ENCODE assay signal across 8 cellular contexts in genomic region chr6:13795041-13795748, GRCh38. TPM values are rescaled to one million over a fixed set of nuclear protein-coding genes. Genes with fewer than 3 reads are reported as not detected.
A peak's percentile ranks its signal among the peaks of the same experiment; 100 is the strongest.
DNase-seq lines count a peak whose midpoint lies in the region; ATAC-seq and TF ChIP-seq lines count a peak whose summit lies in the region.

No MANE protein-coding gene starts in this region.

- POLR2A ChIA-PET in HCT116 (lab: Charles Lee) = no interaction called here
- POLR2A ChIA-PET in SK-N-SH (lab: Yijun Ruan, JAX) = no interaction called here

- H3K4me1 Mint-ChIP-seq in activated naive CD4-positive, alpha-beta T cell treated with anti-CD3 and anti-CD28 coated beads for 36 hours (ENCODE audit: low read depth) = peaks cover 14% of the 10 kb centered on the region
- peaks cover 3% of the 10 kb centered on the region for H3K4me1 Mint-ChIP-seq in glutamatergic neuron (ENCODE audit: low read depth, unreplicated experiment)

- peaks cover 5% of the 10 kb centered on the region for H3F3A ChIP-seq in SK-N-SH (replicated peaks; ENCODE audit: insufficient read depth)

- CTCF ChIA-PET in HCT116 (lab: Charles Lee) (interaction anchor here (1.1 to 2.1 kb wide), 3 partner anchors 14 to 457 kb away, joined by 3 to 9 read pairs (median 7); no protein-coding TSS in a partner anchor), SK-N-SH (lab: Yijun Ruan, JAX) (interaction anchor here (0.6 to 3.2 kb wide), 28 partner anchors 9 to 395 kb away, joined by 3 to 20 read pairs (median 4); no protein-coding TSS in a partner anchor)
- CTCF ChIA-PET in activated naive CD4-positive, alpha-beta T cell treated with anti-CD3 and anti-CD28 coated beads for 36 hours (lab: Charles Lee) = interaction anchor here (0.6 to 3.9 kb wide), 32 partner anchors 9 to 1685 kb away, joined by 3 to 27 read pairs (median 4); partner anchors contain the start of gene NOL7

- peak; percentile 81 for DNase-seq in GM03348 (ENCODE audit: low spot score)
- DNase-seq in HCT116 (ENCODE audit: low read depth, low spot score) = peak; percentile 46
- peak; percentile 79 for DNase-seq in MV-4-11 (lab: John Stamatoyannopoulos, UW)
- peak; percentile 73 for DNase-seq in SK-N-SH
- peak; percentile 97 for DNase-seq in activated naive CD4-positive, alpha-beta T cell treated with anti-CD3 and anti-CD28 coated beads for 36 hours
- peak; percentile 86 for DNase-seq in glutamatergic neuron
- peak; percentile 78 for DNase-seq in pons (ENCODE audit: low spot score)
- peak; percentile 90 for DNase-seq in ureter (ENCODE audit: low spot score)

- H3K27me3 Mint-ChIP-seq in activated naive CD4-positive, alpha-beta T cell treated with anti-CD3 and anti-CD28 coated beads for 36 hours (ENCODE audit: low read depth) = no peaks in the 10 kb centered on the region
- H3K27me3 Mint-ChIP-seq in glutamatergic neuron (ENCODE audit: unreplicated experiment) = no peaks in the 10 kb centered on the region

- TF ChIP-seq RAD21 in HCT116 (IDR thresholded peaks at IDR 0.05; ENCODE audit: low read depth) = peak; percentile 81
- peak; percentile 89 for TF ChIP-seq RAD21 in SK-N-SH (IDR thresholded peaks at IDR 0.05; ENCODE audit: low read length)

- RAD21 ChIA-PET in HCT116 (lab: Charles Lee; ENCODE audit: low non-redundant PET in 1 of 2, low total read pairs in 2 of 2, uncharacterized antibody in 2 of 2, unreplicated experiment in 2 of 2) = interaction anchor here (0.6 to 0.7 kb wide), 2 partner anchors 252 to 1319 kb away, joined by 3 to 4 read pairs; no protein-coding TSS in a partner anchor

- WGBS in SK-N-SH (ENCODE audit: low lambda C conversion rate) = 49% methylated on average over 8 of the region's 8 CpGs

- H3K27me3 ChIP-seq in HCT116 (ENCODE audit: insufficient read depth, low read length) (no peaks in the 10 kb centered on the region), SK-N-SH (ENCODE audit: insufficient read depth) (no peaks in the 10 kb centered on the region)

- no peaks in the 10 kb centered on the region for H3K4me1 ChIP-seq in HCT116 (ENCODE audit: control insufficient read depth in 1 of 2, insufficient read depth in 2 of 2, low read length in 2 of 2)
- peaks cover 0 to 6% of the 10 kb centered on the region in 2 experiments; a peak in 1 of 4 replicates for H3K4me1 ChIP-seq in SK-N-SH (ENCODE audit: control insufficient read depth in 1 of 2, insufficient read depth in 2 of 2, low read depth in 1 of 2, low read length in 1 of 2)

- H3K36me3 ChIP-seq in HCT116 (ENCODE audit: control insufficient read depth in 1 of 2, insufficient read depth in 2 of 2, low read length in 2 of 2) (peaks cover 10% of the 10 kb centered on the region in 2 experiments; a peak in 2 of 4 replicates), SK-N-SH (replicated peaks in 1 of 2; ENCODE audit: control insufficient read depth in 1 of 2, insufficient read depth in 2 of 2, low read length in 1 of 2) (peaks cover 27 to 34% of the 10 kb centered on the region in 2 experiments)

- H3K27ac ChIP-seq in HCT116 (ENCODE audit: low read depth, low read length) = no peak overlapping the region
- peak overlapping the region in 1 of 2 experiments; percentile 48; a peak in 2 of 4 replicates for H3K27ac ChIP-seq in SK-N-SH (ENCODE audit: low read depth in 2 of 2, low read length in 1 of 2)

- intact Hi-C loops in HCT116 (cut with micrococcal nuclease) = loop anchor here (2.0 to 5.0 kb wide), 3 partner anchors 114 to 347 kb away; no protein-coding TSS in a partner anchor
- intact Hi-C loops in activated naive CD4-positive, alpha-beta T cell treated with anti-CD3 and anti-CD28 coated beads for 36 hours (cut with micrococcal nuclease) = loop anchor here (1.0 to 2.0 kb wide), 9 partner anchors 20 to 916 kb away; partner anchors contain the start of genes MCUR1 and RANBP9

- no peak overlapping the region for H3K27ac Mint-ChIP-seq in activated naive CD4-positive, alpha-beta T cell treated with anti-CD3 and anti-CD28 coated beads for 36 hours
- no peak overlapping the region for H3K27ac Mint-ChIP-seq in glutamatergic neuron (ENCODE audit: unreplicated experiment)

- H3K79me2 ChIP-seq in HCT116 (ENCODE audit: insufficient read depth, low read length) = no peaks in the 10 kb centered on the region
- no peaks in the 10 kb centered on the region for H3K79me2 ChIP-seq in SK-N-SH (ENCODE audit: insufficient read depth)

- BruUV-seq in HCT116 (replicated peaks; lab: Mats Ljungman, UMichigan) = no TSS peak

- no peak overlapping the region for H3K4me2 ChIP-seq in HCT116 (ENCODE audit: low read length)
- H3K4me2 ChIP-seq in SK-N-SH = no peak overlapping the region

- H4K20me1 ChIP-seq in HCT116 (ENCODE audit: insufficient read depth) (no peaks in the 10 kb centered on the region), SK-N-SH (ENCODE audit: insufficient read depth) (no peaks in the 10 kb centered on the region)

- H3K9me3 Mint-ChIP-seq in activated naive CD4-positive, alpha-beta T cell treated with anti-CD3 and anti-CD28 coated beads for 36 hours = no peaks in the 10 kb centered on the region
- H3K9me3 Mint-ChIP-seq in glutamatergic neuron (ENCODE audit: unreplicated experiment) = peaks cover 2% of the 10 kb centered on the region

- H3K9me3 ChIP-seq in HCT116 (ENCODE audit: control insufficient read depth in 1 of 2, insufficient read depth in 1 of 2, low read depth in 1 of 2, low read length in 2 of 2) (no peaks in the 10 kb centered on the region), SK-N-SH (no peaks in the 10 kb centered on the region)

- no peak overlapping the region for H3K9ac ChIP-seq in HCT116 (ENCODE audit: low read length)
- no peak overlapping the region for H3K9ac ChIP-seq in SK-N-SH

- peaks cover 8% of the 10 kb centered on the region for H3K36me3 Mint-ChIP-seq in activated naive CD4-positive, alpha-beta T cell treated with anti-CD3 and anti-CD28 coated beads for 36 hours (ENCODE audit: low read depth)
- no peaks in the 10 kb centered on the region for H3K36me3 Mint-ChIP-seq in glutamatergic neuron (ENCODE audit: unreplicated experiment)

- H3K4me3 ChIP-seq in HCT116 (replicated peaks in 1 of 2; ENCODE audit: low read depth in 1 of 2, low read length in 2 of 2) (no peak overlapping the region), SK-N-SH (ENCODE audit: low read depth in 2 of 2, low read length in 1 of 2) (no peak overlapping the region; a peak in 1 of 4 replicates)

- no peak for TF ChIP-seq POLR2A in HCT116 (IDR thresholded peaks at IDR 0.05; ENCODE audit: borderline replicate concordance, extremely low read depth, insufficient read depth, insufficient read length)

- no peak for TF ChIP-seq EP300 in SK-N-SH (IDR thresholded peaks at IDR 0.05; ENCODE audit: borderline replicate concordance in 1 of 2, low read depth in 1 of 2, low read length in 1 of 2)

- no peak overlapping the region for H3K4me3 Mint-ChIP-seq in activated naive CD4-positive, alpha-beta T cell treated with anti-CD3 and anti-CD28 coated beads for 36 hours
- H3K4me3 Mint-ChIP-seq in glutamatergic neuron (ENCODE audit: unreplicated experiment) = no peak overlapping the region

- peak; percentile 65 to 95 (median 88) for TF ChIP-seq CTCF in HCT116 (IDR thresholded peaks at IDR 0.05 in 2 of 3, conservative IDR thresholded peaks at IDR 0.05 in 1 of 3; ENCODE audit: borderline replicate concordance in 1 of 3, insufficient read depth in 1 of 3, low read depth in 2 of 3, low read length in 2 of 3)
- TF ChIP-seq CTCF in SK-N-SH (IDR thresholded peaks at IDR 0.05) = peak; percentile 97
- TF ChIP-seq CTCF in glutamatergic neuron (IDR thresholded peaks at IDR 0.05; ENCODE audit: partially characterized antibody, unreplicated experiment) = peak; percentile 93

- peak; percentile 94 for ATAC-seq in HCT116

- H2AFZ ChIP-seq in HCT116 (ENCODE audit: low read depth, low read length, poor library complexity, severe bottlenecking) (no peak overlapping the region), SK-N-SH (ENCODE audit: low read depth) (no peak overlapping the region)

- no peaks in the 10 kb centered on the region for H3K9me2 ChIP-seq in HCT116 (ENCODE audit: insufficient read depth)
- H3K9me2 ChIP-seq in SK-N-SH = no peaks in the 10 kb centered on the region

TF ChIP-seq in HCT116, 20 proteins besides CTCF, POLR2A, EP300 and RAD21 (continues in another document):
- no peak for TF ChIP-seq POLR2AphosphoS5 (IDR thresholded peaks at IDR 0.05; ENCODE audit: low read depth, low read length)

TF ChIP-seq in SK-N-SH, 30 proteins besides CTCF, POLR2A, EP300 and RAD21:
- TF ChIP-seq SIN3A (IDR thresholded peaks at IDR 0.05; ENCODE audit: borderline replicate concordance, low read depth, low read length) (0 out of 2 replicates have a peak, but pooled peaks have one; percentile 30), SMC3 (IDR thresholded peaks at IDR 0.05; ENCODE audit: low read depth, low read length) (peak; percentile 80), FOSL2 (IDR thresholded peaks at IDR 0.05; ENCODE audit: borderline replicate concordance, low read depth) (0 out of 2 replicates have a peak, but pooled peaks have one; percentile 9), GATA2 (CRISPR knock-in tag; IDR thresholded peaks at IDR 0.05) (no peak), TEAD4 (IDR thresholded peaks at IDR 0.05; ENCODE audit: borderline replicate concordance, insufficient read depth) (no peak), NFIC (IDR thresholded peaks at IDR 0.05; ENCODE audit: borderline replicate concordance) (no peak), MAX (IDR thresholded peaks at IDR 0.05; ENCODE audit: low read depth) (no peak), CHD2 (IDR thresholded peaks at IDR 0.05; ENCODE audit: low read length, partially characterized antibody) (no peak), RFX5 (IDR thresholded peaks at IDR 0.05; ENCODE audit: low read length) (no peak)

RNA-seq across cellular contexts. Expression of gene MCUR1, which starts 19.2 kb away (rescaled TPM):
- 33.2 TPM for total RNA-seq in HCT116 (2021; ENCODE audit: unreplicated experiment)
- polyA plus RNA-seq in HCT116 (2012) = 7.3 and 10.3 TPM in 2 replicates
- polyA plus RNA-seq in SK-N-SH (2012; rRNA removed) = 8.3 and 8.6 TPM in 2 replicates
- polyA plus RNA-seq in SK-N-SH (2012; cell fraction: cytosol; rRNA removed) = 13.4 and 14.3 TPM in 2 replicates
- 3.0 and 5.1 TPM in 2 replicates for polyA plus RNA-seq in SK-N-SH (2012; cell fraction: nucleus; rRNA removed)
- 10 to 100 TPM; 27.1 to 28.3 TPM for total RNA-seq in activated naive CD4-positive, alpha-beta T cell treated with anti-CD3 and anti-CD28 coated beads for 36 hours
- 14.1 TPM for total RNA-seq in glutamatergic neuron (ENCODE audit: unreplicated experiment)
- 19.3 TPM for total RNA-seq in ureter

Comparison
In these comparisons a context has a peak if more than half of its experiments do, and no peak if none do; other contexts are left out.
1. DNase-seq: peak in every context shown above with its lines; median percentile 97 in activated naive CD4-positive, alpha-beta T cell treated with anti-CD3 and anti-CD28 coated beads for 36 hours; 90 in ureter; 86 in glutamatergic neuron; 81 in GM03348; 79 in MV-4-11; 78 in pons; 73 in SK-N-SH; 46 in HCT116.